22 cellular contexts compared by ENCODE assay signal in genomic region chr6:5785235-5785634, GRCh38.
"Had no signal": no experiment of that assay in that cellular context is flagged by ENCODE, and none has a peak within 500 bp of the region (broad histone marks: within the 10 kb centered on the region; RNA-seq: fewer than 3 reads in every experiment).

No MANE protein-coding gene starts in this region.

- H3K9me3 ChIP-seq: SJSA1 had no signal

- H3K4me2 ChIP-seq: KMS-11 had no signal

- H3K36me3 ChIP-seq: SJSA1 had no signal

- H3K4me1 ChIP-seq: SJSA1 had no signal

- H3K27ac ChIP-seq: KMS-11, SJSA1 had no signal

- H3K27ac Mint-ChIP-seq: activated CD8-positive, alpha-beta T cell treated with anti-CD3 and anti-CD28 coated beads for 36 hours; activated naive CD8-positive, alpha-beta T cell treated with anti-CD3 and anti-CD28 coated beads, Interleukin-2, amount 50 U/mL, for 24 hours; activated T-cell treated with anti-CD3 and anti-CD28 coated beads, Interleukin-2, amount 50 U/mL, for 24 hours; T-helper 1 cell treated with Interleukin-12 subunit alpha and Interleukin-12 subunit beta and Interleukin-4 antibody, amounts not matched to agents 30 μg/mL and 1 μg/mL, for 36 hours had no signal

- H3K9ac ChIP-seq: KMS-11 had no signal

- H3K4me3 Mint-ChIP-seq: activated CD8-positive, alpha-beta T cell treated with anti-CD3 and anti-CD28 coated beads for 36 hours; activated naive CD8-positive, alpha-beta T cell treated with anti-CD3 and anti-CD28 coated beads, Interleukin-2, amount 50 U/mL, for 24 hours; activated T-cell treated with anti-CD3 and anti-CD28 coated beads, Interleukin-2, amount 50 U/mL, for 24 hours; brain; T-helper 1 cell treated with Interleukin-12 subunit alpha and Interleukin-12 subunit beta and Interleukin-4 antibody, amounts not matched to agents 30 μg/mL and 1 μg/mL, for 36 hours had no signal

- DNase-seq: activated CD4-positive, alpha-beta T cell treated with anti-CD3 and anti-CD28 coated beads for 4 hours; activated CD8-positive, alpha-beta T cell treated with anti-CD3 and anti-CD28 coated beads for 36 hours; activated effector memory CD4-positive, alpha-beta T cell treated with anti-CD3 and anti-CD28 coated beads, Interleukin-2, amount 50 U/mL, for 16 hours; activated naive CD4-positive, alpha-beta T cell treated with Interleukin-2 at 50 U/mL for 16 hours; activated naive CD8-positive, alpha-beta T cell treated with anti-CD3 and anti-CD28 coated beads, Interleukin-2, amount 50 U/mL, for 24 hours; activated T-cell treated with anti-CD3 and anti-CD28 coated beads, Interleukin-2, amount 50 U/mL, for 24 hours; amniotic stem cell; MM.1S; NCI-H1105; NCI-H1436; NCI-H1694 treated with DMSO at 0.1 percent for 48 hours; NCI-H2029 treated with DMSO at 0.1 percent for 48 hours; NCI-H446; NCI-H524; PC-3; SHP77 had no signal

- H3K27me3 ChIP-seq: SJSA1 had no signal

- H3K36me3 Mint-ChIP-seq: activated naive CD4-positive, alpha-beta T cell treated with anti-CD3 and anti-CD28 coated beads, Interleukin-2, amount 50 U/mL, for 72 hours; brain had no signal

- H3K9me3 Mint-ChIP-seq: activated CD8-positive, alpha-beta T cell treated with anti-CD3 and anti-CD28 coated beads for 36 hours; activated naive CD4-positive, alpha-beta T cell treated with anti-CD3 and anti-CD28 coated beads, Interleukin-2, amount 50 U/mL, for 72 hours; activated naive CD8-positive, alpha-beta T cell treated with anti-CD3 and anti-CD28 coated beads, Interleukin-2, amount 50 U/mL, for 24 hours; activated T-cell treated with anti-CD3 and anti-CD28 coated beads, Interleukin-2, amount 50 U/mL, for 24 hours; T-helper 1 cell treated with Interleukin-12 subunit alpha and Interleukin-12 subunit beta and Interleukin-4 antibody, amounts not matched to agents 30 μg/mL and 1 μg/mL, for 36 hours had no signal

- ATAC-seq: activated CD4-positive, CD25-positive, alpha-beta regulatory T cell treated with anti-CD3 and anti-CD28 coated beads, Interleukin-2, amount 50 U/mL, for 24 hours; activated CD8-positive, alpha-beta T cell treated with anti-CD3 and anti-CD28 coated beads for 36 hours; activated naive CD4-positive, alpha-beta T cell treated with anti-CD3 and anti-CD28 coated beads, Interleukin-2, amount 50 U/mL, for 72 hours; activated naive CD8-positive, alpha-beta T cell treated with anti-CD3 and anti-CD28 coated beads, Interleukin-2, amount 50 U/mL, for 24 hours; PC-3 had no signal

- H3K4me3 ChIP-seq: SJSA1 had no signal

- H3K27me3 Mint-ChIP-seq: activated CD8-positive, alpha-beta T cell treated with anti-CD3 and anti-CD28 coated beads for 36 hours; activated naive CD8-positive, alpha-beta T cell treated with anti-CD3 and anti-CD28 coated beads, Interleukin-2, amount 50 U/mL, for 24 hours; activated T-cell treated with anti-CD3 and anti-CD28 coated beads, Interleukin-2, amount 50 U/mL, for 24 hours had no signal
